In the genomic region with DNA sequence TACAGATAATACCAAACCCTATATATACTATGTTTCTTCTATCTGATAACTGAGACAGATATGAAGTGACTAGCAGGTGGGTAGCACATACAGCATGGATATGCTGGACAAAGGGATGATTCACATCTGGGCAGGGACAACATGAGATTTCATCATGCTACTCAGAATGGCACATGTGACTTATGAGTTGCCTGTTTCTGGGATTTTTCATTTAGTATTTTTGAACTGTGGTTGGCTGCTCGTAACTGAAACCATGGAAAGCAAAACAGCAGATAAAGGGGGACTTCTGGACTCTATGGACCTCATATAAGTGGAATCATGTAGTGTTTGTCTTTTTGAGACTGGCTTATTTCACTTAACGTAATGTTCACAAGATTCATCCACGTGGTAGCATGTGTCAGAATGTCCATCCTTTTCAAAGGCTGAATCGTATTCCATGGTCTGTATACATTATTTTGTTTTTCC, we compare ENCODE assay signal across 29 cellular contexts.
"Had no signal": no experiment of that assay in that cellular context is flagged by ENCODE, and none has a peak within 500 bp of the region (broad histone marks: within the 10 kb centered on the region; RNA-seq: fewer than 3 reads in every experiment).

No MANE protein-coding gene starts in this region.

- DNase-seq: activated B cell treated with CpG ODN at 0.5 μM for 24 hours; activated CD4-positive, alpha-beta T cell treated with anti-CD3 and anti-CD28 coated beads, Interleukin-2, amount 50 U/mL, for 1 hour; activated CD8-positive, alpha-beta T cell treated with anti-CD3 and anti-CD28 coated beads for 36 hours; activated naive CD4-positive, alpha-beta T cell; activated T-cell treated with anti-CD3 and anti-CD28 coated beads for 4 hours; activated T-cell treated with anti-CD3 and anti-CD28 coated beads, Interleukin-2, amount 50 U/mL, for 72 hours; dermis blood vessel endothelial cell; effector CD4-positive, alpha-beta T cell; immature natural killer cell; naive thymus-derived CD8-positive, alpha-beta T cell; nucleus accumbens; psoas muscle; sigmoid colon; small intestine; stimulated activated CD4-positive, alpha-beta T cell treated with anti-CD3 and anti-CD28 coated beads, Interleukin-4, amount 100 ng/mL, for 24 hours; substantia nigra had no signal

- H3K27me3 Mint-ChIP-seq: activated B cell treated with CpG ODN at 0.5 μM for 24 hours; activated CD8-positive, alpha-beta T cell treated with anti-CD3 and anti-CD28 coated beads for 36 hours; type B pancreatic cell had no signal

- H3K36me3 Mint-ChIP-seq: immature natural killer cell; stimulated activated effector memory CD8-positive, alpha-beta T cell treated with anti-CD3 and anti-CD28 coated beads, Interleukin-12 subunit alpha, Interleukin-12 subunit beta, amount 100 ng/mL, for 72 hours; type B pancreatic cell had no signal

- H3K4me3 Mint-ChIP-seq: activated B cell treated with CpG ODN at 0.5 μM for 24 hours; activated CD8-positive, alpha-beta T cell treated with anti-CD3 and anti-CD28 coated beads for 36 hours; activated T-cell treated with anti-CD3 and anti-CD28 coated beads, Interleukin-2, amount 50 U/mL, for 72 hours; central memory CD8-positive, alpha-beta T cell; immature natural killer cell; naive thymus-derived CD8-positive, alpha-beta T cell; neural crest cell; stimulated activated effector memory CD8-positive, alpha-beta T cell treated with anti-CD3 and anti-CD28 coated beads, Interleukin-12 subunit alpha, Interleukin-12 subunit beta, amount 100 ng/mL, for 72 hours; stimulated activated naive CD8-positive, alpha-beta T cell treated with anti-CD3 and anti-CD28 coated beads, Interleukin-15, Interleukin-2, amounts not matched to agents 100 ng/mL and 50 ng/mL, for 24 hours; T-helper 2 cell treated with Interferon-gamma antibody and Interleukin-4, amounts not matched to agents 5 μg/mL and 100 μg/mL, for 36 hours; type B pancreatic cell had no signal

- H3K36me3 ChIP-seq: breast epithelium, gastroesophageal sphincter, sigmoid colon, vagina had no signal

- H3K9me3 Mint-ChIP-seq: immature natural killer cell; neural crest cell; T-helper 2 cell treated with Interferon-gamma antibody and Interleukin-4, amounts not matched to agents 5 μg/mL and 100 μg/mL, for 36 hours; type B pancreatic cell had no signal

- H3K27me3 ChIP-seq: hepatocyte, sigmoid colon, vagina had no signal

- H3K4me1 Mint-ChIP-seq: activated B cell treated with CpG ODN at 0.5 μM for 24 hours; central memory CD8-positive, alpha-beta T cell; immature natural killer cell; naive thymus-derived CD8-positive, alpha-beta T cell; neural crest cell; stimulated activated effector memory CD8-positive, alpha-beta T cell treated with anti-CD3 and anti-CD28 coated beads, Interleukin-12 subunit alpha, Interleukin-12 subunit beta, amount 100 ng/mL, for 72 hours had no signal

- H3K4me1 ChIP-seq: breast epithelium, gastroesophageal sphincter, parathyroid adenoma, psoas muscle, sigmoid colon, vagina had no signal

- H3K4me3 ChIP-seq: breast epithelium, gastroesophageal sphincter, hepatocyte, psoas muscle, sigmoid colon, vagina had no signal

- H3K27ac ChIP-seq: breast epithelium, epithelial cell of prostate, gastroesophageal sphincter, hepatocyte, parathyroid adenoma, psoas muscle, sigmoid colon, vagina had no signal

- ATAC-seq: activated CD8-positive, alpha-beta T cell treated with anti-CD3 and anti-CD28 coated beads for 36 hours; activated naive CD4-positive, alpha-beta T cell treated with anti-CD3 and anti-CD28 coated beads, Interleukin-2, amount 50 U/mL, for 72 hours; activated T-cell treated with anti-CD3 and anti-CD28 coated beads, Interleukin-2, amount 50 U/mL, for 72 hours; gastroesophageal sphincter; naive thymus-derived CD8-positive, alpha-beta T cell; psoas muscle; stimulated activated effector memory CD8-positive, alpha-beta T cell treated with anti-CD3 and anti-CD28 coated beads, Interleukin-12 subunit alpha, Interleukin-12 subunit beta, amount 100 ng/mL, for 72 hours had no signal

- H3K9me3 ChIP-seq: gastroesophageal sphincter, psoas muscle, vagina had no signal

- H3K27ac Mint-ChIP-seq: activated B cell treated with CpG ODN at 0.5 μM for 24 hours; activated CD8-positive, alpha-beta T cell treated with anti-CD3 and anti-CD28 coated beads for 36 hours; activated naive CD4-positive, alpha-beta T cell treated with anti-CD3 and anti-CD28 coated beads, Interleukin-2, amount 50 U/mL, for 72 hours; activated T-cell treated with anti-CD3 and anti-CD28 coated beads, Interleukin-2, amount 50 U/mL, for 72 hours; immature natural killer cell; naive thymus-derived CD8-positive, alpha-beta T cell; stimulated activated effector memory CD8-positive, alpha-beta T cell treated with anti-CD3 and anti-CD28 coated beads, Interleukin-12 subunit alpha, Interleukin-12 subunit beta, amount 100 ng/mL, for 72 hours; stimulated activated naive CD8-positive, alpha-beta T cell treated with anti-CD3 and anti-CD28 coated beads, Interleukin-15, Interleukin-2, amounts not matched to agents 100 ng/mL and 50 ng/mL, for 24 hours; T-helper 2 cell treated with Interferon-gamma antibody and Interleukin-4, amounts not matched to agents 5 μg/mL and 100 μg/mL, for 36 hours; type B pancreatic cell had no signal

- H3K9ac ChIP-seq: parathyroid adenoma had no signal
